ENCODE assay signal across 1 cellular context in genomic region chr20:62378215-62378614, GRCh38.
TF ChIP-seq lines count a peak whose summit lies in the region.

No MANE protein-coding gene starts in this region.

TF ChIP-seq in IMR-90, 13 proteins besides CTCF, POLR2A, EP300 and RAD21:
- TF ChIP-seq NFE2L2 (IDR thresholded peaks at IDR 0.05; ENCODE audit: low read depth, low read length) = no peak
- no peak for TF ChIP-seq RCOR1 (IDR thresholded peaks at IDR 0.05; ENCODE audit: insufficient replicate concordance, low read length)
- no peak for TF ChIP-seq CEBPB (IDR thresholded peaks at IDR 0.05; ENCODE audit: low read depth, low read length)
- no peak for TF ChIP-seq USF2 (IDR thresholded peaks at IDR 0.05; ENCODE audit: low read depth, low read length)
- TF ChIP-seq SMC3 (IDR thresholded peaks at IDR 0.05; ENCODE audit: low read depth, low read length) = no peak
- no peak for TF ChIP-seq FOS (IDR thresholded peaks at IDR 0.05; ENCODE audit: low read depth, low read length)
- no peak for TF ChIP-seq MAFK (IDR thresholded peaks at IDR 0.05; ENCODE audit: low read depth, low read length)
